ENCODE assay signal across 31 cellular contexts in the genomic region with DNA sequence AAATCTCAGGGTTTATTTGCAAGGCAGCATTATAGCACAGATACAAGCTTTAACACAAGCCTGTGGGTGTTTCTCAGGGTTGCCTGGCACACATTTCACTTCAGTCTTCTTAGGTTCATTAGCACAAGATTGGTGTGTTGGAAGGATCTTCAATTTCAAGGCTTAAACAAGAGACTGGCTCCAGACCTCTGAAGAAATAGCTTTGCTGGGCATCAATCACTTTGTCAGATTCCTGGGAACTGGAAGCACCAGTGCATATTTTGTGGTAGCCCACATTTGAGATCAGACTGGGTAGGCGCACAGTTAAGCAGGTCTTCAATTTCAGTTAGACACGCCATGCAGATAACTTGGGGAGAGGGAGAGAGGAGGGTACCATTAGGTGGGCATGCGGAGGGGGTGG.
DNase-seq lines count a peak whose midpoint lies in the region; ATAC-seq and TF ChIP-seq lines count a peak whose summit lies in the region.
"Had no signal": no experiment of that assay in that cellular context is flagged by ENCODE, and none has a peak within 500 bp of the region (broad histone marks: within the 10 kb centered on the region; RNA-seq: fewer than 3 reads in every experiment).

No MANE protein-coding gene starts in this region.

- no peak overlapping the region for H3K27ac Mint-ChIP-seq in type B pancreatic cell
- no peak overlapping the region for H3K27ac Mint-ChIP-seq in stimulated activated naive CD8-positive, alpha-beta T cell treated with anti-CD3 and anti-CD28 coated beads, Interleukin-15, amount 100 ng/mL, for 72 hours
- H3K27ac Mint-ChIP-seq: activated CD4-positive, alpha-beta memory T cell treated with anti-CD3 and anti-CD28 coated beads, Interleukin-2, amount 10 ng/mL, durations not matched to agents 7 days and 5 days; activated naive CD4-positive, alpha-beta T cell treated with anti-CD3 and anti-CD28 coated beads for 36 hours; stimulated activated naive CD8-positive, alpha-beta T cell treated with anti-CD3 and anti-CD28 coated beads, Interleukin-15, Interleukin-2, amounts not matched to agents 100 ng/mL and 50 ng/mL, for 24 hours had no signal

- no peaks in the 10 kb centered on the region for H3K36me3 Mint-ChIP-seq in type B pancreatic cell

- POLR2A ChIA-PET in HEK293T (lab: Yijun Ruan, JAX): no interaction called here

- H3K27me3 Mint-ChIP-seq in type B pancreatic cell: peaks cover 8% of the 10 kb centered on the region
- H3K27me3 Mint-ChIP-seq in stimulated activated naive CD8-positive, alpha-beta T cell treated with anti-CD3 and anti-CD28 coated beads, Interleukin-15, amount 100 ng/mL, for 72 hours: no peaks in the 10 kb centered on the region
- H3K27me3 Mint-ChIP-seq: activated CD4-positive, alpha-beta memory T cell treated with anti-CD3 and anti-CD28 coated beads, Interleukin-2, amount 10 ng/mL, durations not matched to agents 7 days and 5 days had no signal

- CTCF ChIA-PET in HEK293T (lab: Yijun Ruan, JAX): no interaction called here

- no peak for ATAC-seq in stimulated activated naive CD8-positive, alpha-beta T cell treated with anti-CD3 and anti-CD28 coated beads, Interleukin-15, amount 100 ng/mL, for 72 hours
- ATAC-seq: left lobe of liver, pancreas, SK-N-SH treated with all-trans-retinoic acid at 6 μM for 48 hours had no signal

- H3K4me1 Mint-ChIP-seq in type B pancreatic cell (ENCODE audit: unreplicated experiment): peaks cover 4% of the 10 kb centered on the region
- H3K4me1 Mint-ChIP-seq in stimulated activated naive CD8-positive, alpha-beta T cell treated with anti-CD3 and anti-CD28 coated beads, Interleukin-15, amount 100 ng/mL, for 72 hours: no peaks in the 10 kb centered on the region
- H3K4me1 Mint-ChIP-seq: activated CD4-positive, alpha-beta memory T cell treated with anti-CD3 and anti-CD28 coated beads, Interleukin-2, amount 10 ng/mL, durations not matched to agents 7 days and 5 days had no signal

- TF ChIP-seq CTCF in fibroblast of villous mesenchyme (IDR thresholded peaks at IDR 0.05; ENCODE audit: insufficient read depth, low read depth, low read length): no peak
- no peak for TF ChIP-seq CTCF in type B pancreatic cell (conservative IDR thresholded peaks at IDR 0.05)

- no peak overlapping the region for H3K4me3 Mint-ChIP-seq in type B pancreatic cell
- no peak overlapping the region for H3K4me3 Mint-ChIP-seq in stimulated activated naive CD8-positive, alpha-beta T cell treated with anti-CD3 and anti-CD28 coated beads, Interleukin-15, amount 100 ng/mL, for 72 hours
- H3K4me3 Mint-ChIP-seq: activated CD4-positive, alpha-beta memory T cell treated with anti-CD3 and anti-CD28 coated beads, Interleukin-2, amount 10 ng/mL, durations not matched to agents 7 days and 5 days; activated naive CD4-positive, alpha-beta T cell treated with anti-CD3 and anti-CD28 coated beads for 36 hours; stimulated activated naive CD8-positive, alpha-beta T cell treated with anti-CD3 and anti-CD28 coated beads, Interleukin-15, Interleukin-2, amounts not matched to agents 100 ng/mL and 50 ng/mL, for 24 hours had no signal

- no peak overlapping the region for H3K4me3 ChIP-seq in fibroblast of villous mesenchyme (ENCODE audit: low read depth, low read length)
- H3K4me3 ChIP-seq: adrenal gland, breast epithelium, pancreas, right atrium auricular region, vagina had no signal

- intact Hi-C loops in posterior cingulate gyrus (cut with DNase I): no loop called here

- no peaks in the 10 kb centered on the region for H3K9me3 Mint-ChIP-seq in type B pancreatic cell
- H3K9me3 Mint-ChIP-seq in stimulated activated naive CD8-positive, alpha-beta T cell treated with anti-CD3 and anti-CD28 coated beads, Interleukin-15, amount 100 ng/mL, for 72 hours: no peaks in the 10 kb centered on the region
- H3K9me3 Mint-ChIP-seq: activated naive CD4-positive, alpha-beta T cell treated with anti-CD3 and anti-CD28 coated beads for 36 hours had no signal

- DNase-seq in GM03348 (ENCODE audit: low spot score): peak; percentile 37
- DNase-seq in amniotic epithelial cell (ENCODE audit: low read depth): peak; percentile 73
- DNase-seq in fibroblast of villous mesenchyme (ENCODE audit: low read depth): peak; percentile 1
- no peak for DNase-seq in type B pancreatic cell (ENCODE audit: extremely low spot score, unreplicated experiment)
- DNase-seq in HEK293T (ENCODE audit: extremely low spot score): no peak
- DNase-seq in posterior cingulate gyrus: no peak
- no peak for DNase-seq in stimulated activated naive CD8-positive, alpha-beta T cell treated with anti-CD3 and anti-CD28 coated beads, Interleukin-15, amount 100 ng/mL, for 72 hours
- DNase-seq: activated CD4-positive, alpha-beta memory T cell treated with anti-CD3 and anti-CD28 coated beads, Interleukin-2, amount 10 ng/mL, durations not matched to agents 7 days and 5 days; activated CD4-positive, alpha-beta T cell treated with anti-CD3 and anti-CD28 coated beads for 1 hour; activated CD8-positive, alpha-beta memory T cell treated with anti-CD3 and anti-CD28 coated beads, Interleukin-2, amount 50 U/mL, for 4 hours; activated naive CD4-positive, alpha-beta T cell treated with anti-CD3 and anti-CD28 coated beads for 36 hours; adrenal gland; GF-D8; GOT3; KG1; MM.1S; NCI-H1417 treated with DMSO at 0.1 percent for 48 hours; NCI-H2029 treated with DMSO at 0.1 percent for 48 hours; NCI-H345; NCI-H69; pancreas; Right ventricle myocardium superior; stimulated activated CD4-positive, alpha-beta T cell treated with anti-CD3 and anti-CD28 coated beads, Interleukin-1b, Interleukin-23, amount 100 ng/mL, for 48 hours; stimulated activated CD8-positive, alpha-beta memory T cell treated with anti-CD3 and anti-CD28 coated beads, Interleukin-4, amount 100 ng/mL, for 48 hours; T-helper 2 cell had no signal

TF ChIP-seq in HEK293T, 16 proteins besides CTCF, POLR2A, EP300 and RAD21:
- no peak for TF ChIP-seq FOXM1 (IDR thresholded peaks at IDR 0.05; ENCODE audit: borderline replicate concordance)
- no peak for TF ChIP-seq CTBP1 (IDR thresholded peaks at IDR 0.05; ENCODE audit: borderline replicate concordance)
- no peak for TF ChIP-seq TARDBP (IDR thresholded peaks at IDR 0.05)
- TF ChIP-seq SP1 (IDR thresholded peaks at IDR 0.05): no peak
- TF ChIP-seq FOXA1 (IDR thresholded peaks at IDR 0.05): no peak
- TF ChIP-seq HDGF (IDR thresholded peaks at IDR 0.05; ENCODE audit: borderline replicate concordance): no peak
- TF ChIP-seq SUZ12 (IDR thresholded peaks at IDR 0.05): no peak
- TF ChIP-seq L3MBTL2 (conservative IDR thresholded peaks at IDR 0.05): no peak
- no peak for TF ChIP-seq FOXK2 (IDR thresholded peaks at IDR 0.05)
- no peak for TF ChIP-seq LEF1 (IDR thresholded peaks at IDR 0.05; ENCODE audit: borderline replicate concordance)
- TF ChIP-seq ARNT (IDR thresholded peaks at IDR 0.05): no peak
- no peak for TF ChIP-seq BHLHE40 (IDR thresholded peaks at IDR 0.05; ENCODE audit: borderline replicate concordance)
- no peak for TF ChIP-seq PKNOX1 (IDR thresholded peaks at IDR 0.05)
- no peak for TF ChIP-seq NFRKB (IDR thresholded peaks at IDR 0.05)
- TF ChIP-seq ZNF384 (IDR thresholded peaks at IDR 0.05): no peak
- TF ChIP-seq ELF4 (IDR thresholded peaks at IDR 0.05): no peak

Comparison
In these comparisons a context has a peak if more than half of its experiments do, and no peak if none do; other contexts are left out.
1. DNase-seq: peak in GM03348 (single experiment), amniotic epithelial cell (single experiment) and fibroblast of villous mesenchyme (single experiment); none in type B pancreatic cell (single experiment), HEK293T (single experiment), posterior cingulate gyrus (0 of 10) and stimulated activated naive CD8-positive, alpha-beta T cell treated with anti-CD3 and anti-CD28 coated beads, Interleukin-15, amount 100 ng/mL, for 72 hours (0 of 2).